In genomic region chr13:44540761-44541434, GRCh38 we compare ENCODE assay signal across 18 cellular contexts.
"Had no signal": no experiment of that assay in that cellular context is flagged by ENCODE, and none has a peak within 500 bp of the region (broad histone marks: within the 10 kb centered on the region; RNA-seq: fewer than 3 reads in every experiment).

No MANE protein-coding gene starts in this region.

- H3K4me1 Mint-ChIP-seq: activated B cell treated with CpG ODN at 0.5 μM for 24 hours; stimulated activated effector memory CD8-positive, alpha-beta T cell treated with anti-CD3 and anti-CD28 coated beads, Interleukin-12 subunit alpha, Interleukin-12 subunit beta, amount 100 ng/mL, for 72 hours had no signal

- H3K27me3 Mint-ChIP-seq: activated B cell treated with CpG ODN at 0.5 μM for 24 hours; activated T-cell treated with anti-CD3 and anti-CD28 coated beads, Interleukin-2, amount 50 U/mL, for 24 hours; dendritic cell treated with granulocyte-macrophage colony-stimulating factor and Interleukin-4, amounts not matched to agents 40 ng/mL and 50 ng/mL, for 4 days; T-cell had no signal

- H3K27me3 ChIP-seq: esophagus squamous epithelium, right lobe of liver, stomach, testis had no signal

- H3K4me1 ChIP-seq: right lobe of liver, testis had no signal

- H3K9me3 ChIP-seq: esophagus squamous epithelium, right lobe of liver, stomach, testis had no signal

- H3K36me3 Mint-ChIP-seq: stimulated activated effector memory CD8-positive, alpha-beta T cell treated with anti-CD3 and anti-CD28 coated beads, Interleukin-12 subunit alpha, Interleukin-12 subunit beta, amount 100 ng/mL, for 72 hours had no signal

- H3K9me3 Mint-ChIP-seq: activated B cell treated with CpG ODN at 0.5 μM for 24 hours; activated naive CD4-positive, alpha-beta T cell treated with anti-CD3 and anti-CD28 coated beads for 36 hours; activated T-cell treated with anti-CD3 and anti-CD28 coated beads, Interleukin-2, amount 50 U/mL, for 24 hours; dendritic cell treated with granulocyte-macrophage colony-stimulating factor and Interleukin-4, amounts not matched to agents 40 ng/mL and 50 ng/mL, for 4 days; mesothelial cell of epicardium; stimulated activated effector memory CD8-positive, alpha-beta T cell treated with anti-CD3 and anti-CD28 coated beads, Interleukin-12 subunit alpha, Interleukin-12 subunit beta, amount 100 ng/mL, for 72 hours; T-cell had no signal

- DNase-seq: activated B cell treated with CpG ODN at 0.5 μM for 24 hours; activated CD4-positive, alpha-beta T cell treated with anti-CD3 and anti-CD28 coated beads for 48 hours; activated CD8-positive, alpha-beta T cell treated with anti-CD3 and anti-CD28 coated beads, Interleukin-2, amount 10 ng/mL, durations not matched to agents 7 days and 5 days; activated naive CD4-positive, alpha-beta T cell treated with anti-CD3 and anti-CD28 coated beads for 36 hours; activated T-cell treated with anti-CD3 and anti-CD28 coated beads, Interleukin-2, amount 50 U/mL, for 24 hours; effector memory CD4-positive, alpha-beta T cell; esophagus squamous epithelium; right lobe of liver; stimulated activated CD4-positive, alpha-beta T cell treated with anti-CD3 and anti-CD28 coated beads, Interleukin-4, amount 100 ng/mL, for 24 hours; stomach; T-cell; testis had no signal

- H3K36me3 ChIP-seq: right lobe of liver had no signal

- H3K4me3 Mint-ChIP-seq: activated B cell treated with CpG ODN at 0.5 μM for 24 hours; activated CD8-positive, alpha-beta T cell treated with anti-CD3 and anti-CD28 coated beads, Interleukin-2, amount 10 ng/mL, durations not matched to agents 7 days and 5 days; activated naive CD4-positive, alpha-beta T cell treated with anti-CD3 and anti-CD28 coated beads for 36 hours; activated T-cell treated with anti-CD3 and anti-CD28 coated beads, Interleukin-2, amount 50 U/mL, for 24 hours; dendritic cell treated with granulocyte-macrophage colony-stimulating factor and Interleukin-4, amounts not matched to agents 40 ng/mL and 50 ng/mL, for 4 days; mesothelial cell of epicardium; stimulated activated effector memory CD8-positive, alpha-beta T cell treated with anti-CD3 and anti-CD28 coated beads, Interleukin-12 subunit alpha, Interleukin-12 subunit beta, amount 100 ng/mL, for 72 hours; T-cell had no signal

- H3K27ac ChIP-seq: esophagus squamous epithelium, right lobe of liver, SK-N-MC, testis had no signal

- H3K27ac Mint-ChIP-seq: activated B cell treated with CpG ODN at 0.5 μM for 24 hours; activated CD8-positive, alpha-beta T cell treated with anti-CD3 and anti-CD28 coated beads, Interleukin-2, amount 10 ng/mL, durations not matched to agents 7 days and 5 days; activated naive CD4-positive, alpha-beta T cell treated with anti-CD3 and anti-CD28 coated beads for 36 hours; activated T-cell treated with anti-CD3 and anti-CD28 coated beads, Interleukin-2, amount 50 U/mL, for 24 hours; dendritic cell treated with granulocyte-macrophage colony-stimulating factor and Interleukin-4, amounts not matched to agents 40 ng/mL and 50 ng/mL, for 4 days; mesothelial cell of epicardium; stimulated activated effector memory CD8-positive, alpha-beta T cell treated with anti-CD3 and anti-CD28 coated beads, Interleukin-12 subunit alpha, Interleukin-12 subunit beta, amount 100 ng/mL, for 72 hours; T-cell had no signal

- ATAC-seq: activated CD8-positive, alpha-beta T cell treated with anti-CD3 and anti-CD28 coated beads, Interleukin-2, amount 10 ng/mL, durations not matched to agents 7 days and 5 days; left lobe of liver; right lobe of liver; stimulated activated effector memory CD8-positive, alpha-beta T cell treated with anti-CD3 and anti-CD28 coated beads, Interleukin-12 subunit alpha, Interleukin-12 subunit beta, amount 100 ng/mL, for 72 hours; T-cell had no signal

- H3K4me3 ChIP-seq: esophagus squamous epithelium, right lobe of liver, SK-N-MC, smooth muscle cell, stomach, testis had no signal

- H3K4me2 ChIP-seq: smooth muscle cell had no signal
